ENCODE assay signal across 1 cellular context in the genomic region with DNA sequence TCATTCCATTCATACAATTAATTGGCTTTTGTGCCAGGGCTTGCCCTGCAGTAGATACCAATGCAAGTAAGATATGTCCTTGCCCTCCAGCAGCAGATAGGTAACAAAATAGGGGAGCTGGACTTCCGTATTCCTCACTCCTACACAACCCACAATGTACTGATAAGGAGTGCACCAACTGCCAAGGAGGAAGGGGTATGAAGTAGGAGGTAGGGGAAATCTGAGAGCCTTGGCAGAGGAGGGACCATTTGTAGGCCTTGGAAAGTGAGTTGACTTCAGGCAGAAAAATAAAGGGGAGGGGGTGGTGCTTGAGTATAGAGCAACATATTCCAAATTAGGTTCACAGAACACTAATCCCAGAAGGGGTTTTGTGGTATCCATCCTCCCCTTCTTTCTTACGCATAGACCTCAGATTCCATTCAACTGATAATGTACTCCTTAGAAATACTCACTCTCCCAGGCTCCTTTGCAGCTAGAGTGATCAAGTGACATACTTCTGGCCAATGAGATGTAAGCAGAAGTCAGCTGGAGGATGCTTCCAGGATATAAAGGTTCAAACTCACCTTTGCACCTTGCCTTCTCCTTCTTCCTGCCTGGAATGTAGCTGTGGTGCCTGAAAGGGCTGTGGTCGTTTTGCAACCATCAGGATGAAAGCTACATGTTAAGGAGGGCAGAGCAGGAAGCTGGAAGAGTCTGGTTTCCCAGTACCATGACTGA.
TF ChIP-seq lines count a peak whose summit lies in the region.

No MANE protein-coding gene starts in this region.

TF ChIP-seq in GM23338, 12 proteins besides CTCF, POLR2A, EP300 and RAD21 (continued from another document):
- TF ChIP-seq ZNF462 (CRISPR knock-in tag; IDR thresholded peaks at IDR 0.05) = no peak
- TF ChIP-seq, protein P1, sequence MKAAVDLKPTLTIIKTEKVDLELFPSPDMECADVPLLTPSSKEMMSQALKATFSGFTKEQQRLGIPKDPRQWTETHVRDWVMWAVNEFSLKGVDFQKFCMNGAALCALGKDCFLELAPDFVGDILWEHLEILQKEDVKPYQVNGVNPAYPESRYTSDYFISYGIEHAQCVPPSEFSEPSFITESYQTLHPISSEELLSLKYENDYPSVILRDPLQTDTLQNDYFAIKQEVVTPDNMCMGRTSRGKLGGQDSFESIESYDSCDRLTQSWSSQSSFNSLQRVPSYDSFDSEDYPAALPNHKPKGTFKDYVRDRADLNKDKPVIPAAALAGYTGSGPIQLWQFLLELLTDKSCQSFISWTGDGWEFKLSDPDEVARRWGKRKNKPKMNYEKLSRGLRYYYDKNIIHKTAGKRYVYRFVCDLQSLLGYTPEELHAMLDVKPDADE (IDR thresholded peaks at IDR 0.05) = no peak
- TF ChIP-seq EZH2 (IDR thresholded peaks at IDR 0.05; ENCODE audit: low read depth, unreplicated experiment) = no peak
- TF ChIP-seq STAT1 (IDR thresholded peaks at IDR 0.05; ENCODE audit: unreplicated experiment) = no peak
- TF ChIP-seq ZNF331 (CRISPR knock-in tag; IDR thresholded peaks at IDR 0.05; ENCODE audit: low read depth) = no peak
- no peak for TF ChIP-seq REST (IDR thresholded peaks at IDR 0.05; ENCODE audit: unreplicated experiment)
- TF ChIP-seq NANOG (IDR thresholded peaks at IDR 0.05; ENCODE audit: borderline replicate concordance) = no peak
- no peak for TF ChIP-seq CREB1 (CRISPR knock-in tag; IDR thresholded peaks at IDR 0.05; ENCODE audit: low read depth)
